2 cellular contexts compared by ENCODE assay signal in the genomic region with DNA sequence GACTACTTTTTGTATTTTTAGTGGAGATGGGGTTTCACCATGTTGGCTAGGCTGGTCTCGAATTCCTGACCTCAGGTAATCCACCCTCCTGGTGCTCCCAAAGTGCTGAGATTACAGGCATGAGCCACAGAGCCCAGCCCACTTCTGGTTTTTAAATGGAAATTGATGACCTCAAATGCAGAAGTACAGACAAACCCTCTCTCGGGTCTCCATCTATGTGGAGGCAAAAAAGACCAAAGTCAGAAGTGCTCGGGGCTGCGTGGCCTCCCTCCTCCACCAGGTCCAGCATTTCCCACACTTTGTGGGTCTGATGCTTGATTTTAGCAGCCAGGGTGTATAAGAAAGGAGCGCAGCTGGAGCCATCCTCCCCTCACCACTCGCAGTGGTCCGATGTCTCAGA.
TF ChIP-seq lines count a peak whose summit lies in the region.

No MANE protein-coding gene starts in this region.

TF ChIP-seq in A549, 52 proteins besides CTCF, POLR2A, EP300 and RAD21 (continued from another document):
- no peak for TF ChIP-seq NR3C1 (IDR thresholded peaks at IDR 0.05)
- TF ChIP-seq, protein P1, sequence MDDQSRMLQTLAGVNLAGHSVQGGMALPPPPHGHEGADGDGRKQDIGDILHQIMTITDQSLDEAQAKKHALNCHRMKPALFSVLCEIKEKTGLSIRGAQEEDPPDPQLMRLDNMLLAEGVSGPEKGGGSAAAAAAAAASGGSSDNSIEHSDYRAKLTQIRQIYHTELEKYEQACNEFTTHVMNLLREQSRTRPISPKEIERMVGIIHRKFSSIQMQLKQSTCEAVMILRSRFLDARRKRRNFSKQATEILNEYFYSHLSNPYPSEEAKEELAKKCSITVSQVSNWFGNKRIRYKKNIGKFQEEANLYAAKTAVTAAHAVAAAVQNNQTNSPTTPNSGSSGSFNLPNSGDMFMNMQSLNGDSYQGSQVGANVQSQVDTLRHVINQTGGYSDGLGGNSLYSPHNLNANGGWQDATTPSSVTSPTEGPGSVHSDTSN (IDR thresholded peaks at IDR 0.05): no peak
- TF ChIP-seq ZC3H11A (IDR thresholded peaks at IDR 0.05): no peak
- TF ChIP-seq HOXB5 (CRISPR knock-in tag; IDR thresholded peaks at IDR 0.05): no peak
- no peak for TF ChIP-seq PHF8 (IDR thresholded peaks at IDR 0.05; ENCODE audit: borderline replicate concordance, low read depth)
- TF ChIP-seq JUN (IDR thresholded peaks at IDR 0.05): no peak
- TF ChIP-seq FOSL2 (IDR thresholded peaks at IDR 0.05): no peak
- no peak for TF ChIP-seq FOSL2 (CRISPR knock-in tag; IDR thresholded peaks at IDR 0.05)

TF ChIP-seq in GM12878, 131 proteins besides CTCF, POLR2A, EP300 and RAD21:
- TF ChIP-seq, protein P2, sequence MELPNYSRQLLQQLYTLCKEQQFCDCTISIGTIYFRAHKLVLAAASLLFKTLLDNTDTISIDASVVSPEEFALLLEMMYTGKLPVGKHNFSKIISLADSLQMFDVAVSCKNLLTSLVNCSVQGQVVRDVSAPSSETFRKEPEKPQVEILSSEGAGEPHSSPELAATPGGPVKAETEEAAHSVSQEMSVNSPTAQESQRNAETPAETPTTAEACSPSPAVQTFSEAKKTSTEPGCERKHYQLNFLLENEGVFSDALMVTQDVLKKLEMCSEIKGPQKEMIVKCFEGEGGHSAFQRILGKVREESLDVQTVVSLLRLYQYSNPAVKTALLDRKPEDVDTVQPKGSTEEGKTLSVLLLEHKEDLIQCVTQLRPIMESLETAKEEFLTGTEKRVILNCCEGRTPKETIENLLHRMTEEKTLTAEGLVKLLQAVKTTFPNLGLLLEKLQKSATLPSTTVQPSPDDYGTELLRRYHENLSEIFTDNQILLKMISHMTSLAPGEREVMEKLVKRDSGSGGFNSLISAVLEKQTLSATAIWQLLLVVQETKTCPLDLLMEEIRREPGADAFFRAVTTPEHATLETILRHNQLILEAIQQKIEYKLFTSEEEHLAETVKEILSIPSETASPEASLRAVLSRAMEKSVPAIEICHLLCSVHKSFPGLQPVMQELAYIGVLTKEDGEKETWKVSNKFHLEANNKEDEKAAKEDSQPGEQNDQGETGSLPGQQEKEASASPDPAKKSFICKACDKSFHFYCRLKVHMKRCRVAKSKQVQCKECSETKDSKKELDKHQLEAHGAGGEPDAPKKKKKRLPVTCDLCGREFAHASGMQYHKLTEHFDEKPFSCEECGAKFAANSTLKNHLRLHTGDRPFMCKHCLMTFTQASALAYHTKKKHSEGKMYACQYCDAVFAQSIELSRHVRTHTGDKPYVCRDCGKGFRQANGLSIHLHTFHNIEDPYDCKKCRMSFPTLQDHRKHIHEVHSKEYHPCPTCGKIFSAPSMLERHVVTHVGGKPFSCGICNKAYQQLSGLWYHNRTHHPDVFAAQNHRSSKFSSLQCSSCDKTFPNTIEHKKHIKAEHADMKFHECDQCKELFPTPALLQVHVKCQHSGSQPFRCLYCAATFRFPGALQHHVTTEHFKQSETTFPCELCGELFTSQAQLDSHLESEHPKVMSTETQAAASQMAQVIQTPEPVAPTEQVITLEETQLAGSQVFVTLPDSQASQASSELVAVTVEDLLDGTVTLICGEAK (IDR thresholded peaks at IDR 0.05; ENCODE audit: borderline replicate concordance): no peak
- TF ChIP-seq, protein P3, sequence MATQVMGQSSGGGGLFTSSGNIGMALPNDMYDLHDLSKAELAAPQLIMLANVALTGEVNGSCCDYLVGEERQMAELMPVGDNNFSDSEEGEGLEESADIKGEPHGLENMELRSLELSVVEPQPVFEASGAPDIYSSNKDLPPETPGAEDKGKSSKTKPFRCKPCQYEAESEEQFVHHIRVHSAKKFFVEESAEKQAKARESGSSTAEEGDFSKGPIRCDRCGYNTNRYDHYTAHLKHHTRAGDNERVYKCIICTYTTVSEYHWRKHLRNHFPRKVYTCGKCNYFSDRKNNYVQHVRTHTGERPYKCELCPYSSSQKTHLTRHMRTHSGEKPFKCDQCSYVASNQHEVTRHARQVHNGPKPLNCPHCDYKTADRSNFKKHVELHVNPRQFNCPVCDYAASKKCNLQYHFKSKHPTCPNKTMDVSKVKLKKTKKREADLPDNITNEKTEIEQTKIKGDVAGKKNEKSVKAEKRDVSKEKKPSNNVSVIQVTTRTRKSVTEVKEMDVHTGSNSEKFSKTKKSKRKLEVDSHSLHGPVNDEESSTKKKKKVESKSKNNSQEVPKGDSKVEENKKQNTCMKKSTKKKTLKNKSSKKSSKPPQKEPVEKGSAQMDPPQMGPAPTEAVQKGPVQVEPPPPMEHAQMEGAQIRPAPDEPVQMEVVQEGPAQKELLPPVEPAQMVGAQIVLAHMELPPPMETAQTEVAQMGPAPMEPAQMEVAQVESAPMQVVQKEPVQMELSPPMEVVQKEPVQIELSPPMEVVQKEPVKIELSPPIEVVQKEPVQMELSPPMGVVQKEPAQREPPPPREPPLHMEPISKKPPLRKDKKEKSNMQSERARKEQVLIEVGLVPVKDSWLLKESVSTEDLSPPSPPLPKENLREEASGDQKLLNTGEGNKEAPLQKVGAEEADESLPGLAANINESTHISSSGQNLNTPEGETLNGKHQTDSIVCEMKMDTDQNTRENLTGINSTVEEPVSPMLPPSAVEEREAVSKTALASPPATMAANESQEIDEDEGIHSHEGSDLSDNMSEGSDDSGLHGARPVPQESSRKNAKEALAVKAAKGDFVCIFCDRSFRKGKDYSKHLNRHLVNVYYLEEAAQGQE (IDR thresholded peaks at IDR 0.05; ENCODE audit: low read depth, low read length): no peak
- TF ChIP-seq NBN (IDR thresholded peaks at IDR 0.05) (no peak), RCOR1 (conservative IDR thresholded peaks at IDR 0.05; ENCODE audit: low read depth, low read length) (no peak), BACH1 (IDR thresholded peaks at IDR 0.05; ENCODE audit: borderline replicate concordance) (no peak), RAD51 (IDR thresholded peaks at IDR 0.05) (no peak), LARP7 (IDR thresholded peaks at IDR 0.05) (no peak), KLF5 (IDR thresholded peaks at IDR 0.05; ENCODE audit: partially characterized antibody) (no peak), NFXL1 (IDR thresholded peaks at IDR 0.05; ENCODE audit: borderline replicate concordance) (no peak), NFIC (IDR thresholded peaks at IDR 0.05; ENCODE audit: low read depth, low read length) (no peak), JUNB (IDR thresholded peaks at IDR 0.05) (no peak), BHLHE40 (IDR thresholded peaks at IDR 0.05; ENCODE audit: borderline replicate concordance in 1 of 2, low read depth in 2 of 2, low read length in 1 of 2) (no peak), FOS (IDR thresholded peaks at IDR 0.05; ENCODE audit: borderline replicate concordance, extremely low read depth, insufficient read length) (no peak), BMI1 (IDR thresholded peaks at IDR 0.05; ENCODE audit: borderline replicate concordance) (no peak), TBL1XR1 (IDR thresholded peaks at IDR 0.05; ENCODE audit: low read depth, low read length) (no peak)
- TF ChIP-seq, protein P4, sequence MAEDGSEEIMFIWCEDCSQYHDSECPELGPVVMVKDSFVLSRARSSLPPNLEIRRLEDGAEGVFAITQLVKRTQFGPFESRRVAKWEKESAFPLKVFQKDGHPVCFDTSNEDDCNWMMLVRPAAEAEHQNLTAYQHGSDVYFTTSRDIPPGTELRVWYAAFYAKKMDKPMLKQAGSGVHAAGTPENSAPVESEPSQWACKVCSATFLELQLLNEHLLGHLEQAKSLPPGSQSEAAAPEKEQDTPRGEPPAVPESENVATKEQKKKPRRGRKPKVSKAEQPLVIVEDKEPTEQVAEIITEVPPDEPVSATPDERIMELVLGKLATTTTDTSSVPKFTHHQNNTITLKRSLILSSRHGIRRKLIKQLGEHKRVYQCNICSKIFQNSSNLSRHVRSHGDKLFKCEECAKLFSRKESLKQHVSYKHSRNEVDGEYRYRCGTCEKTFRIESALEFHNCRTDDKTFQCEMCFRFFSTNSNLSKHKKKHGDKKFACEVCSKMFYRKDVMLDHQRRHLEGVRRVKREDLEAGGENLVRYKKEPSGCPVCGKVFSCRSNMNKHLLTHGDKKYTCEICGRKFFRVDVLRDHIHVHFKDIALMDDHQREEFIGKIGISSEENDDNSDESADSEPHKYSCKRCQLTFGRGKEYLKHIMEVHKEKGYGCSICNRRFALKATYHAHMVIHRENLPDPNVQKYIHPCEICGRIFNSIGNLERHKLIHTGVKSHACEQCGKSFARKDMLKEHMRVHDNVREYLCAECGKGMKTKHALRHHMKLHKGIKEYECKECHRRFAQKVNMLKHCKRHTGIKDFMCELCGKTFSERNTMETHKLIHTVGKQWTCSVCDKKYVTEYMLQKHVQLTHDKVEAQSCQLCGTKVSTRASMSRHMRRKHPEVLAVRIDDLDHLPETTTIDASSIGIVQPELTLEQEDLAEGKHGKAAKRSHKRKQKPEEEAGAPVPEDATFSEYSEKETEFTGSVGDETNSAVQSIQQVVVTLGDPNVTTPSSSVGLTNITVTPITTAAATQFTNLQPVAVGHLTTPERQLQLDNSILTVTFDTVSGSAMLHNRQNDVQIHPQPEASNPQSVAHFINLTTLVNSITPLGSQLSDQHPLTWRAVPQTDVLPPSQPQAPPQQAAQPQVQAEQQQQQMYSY (CRISPR knock-in tag; IDR thresholded peaks at IDR 0.05): no peak
- TF ChIP-seq, protein P5, sequence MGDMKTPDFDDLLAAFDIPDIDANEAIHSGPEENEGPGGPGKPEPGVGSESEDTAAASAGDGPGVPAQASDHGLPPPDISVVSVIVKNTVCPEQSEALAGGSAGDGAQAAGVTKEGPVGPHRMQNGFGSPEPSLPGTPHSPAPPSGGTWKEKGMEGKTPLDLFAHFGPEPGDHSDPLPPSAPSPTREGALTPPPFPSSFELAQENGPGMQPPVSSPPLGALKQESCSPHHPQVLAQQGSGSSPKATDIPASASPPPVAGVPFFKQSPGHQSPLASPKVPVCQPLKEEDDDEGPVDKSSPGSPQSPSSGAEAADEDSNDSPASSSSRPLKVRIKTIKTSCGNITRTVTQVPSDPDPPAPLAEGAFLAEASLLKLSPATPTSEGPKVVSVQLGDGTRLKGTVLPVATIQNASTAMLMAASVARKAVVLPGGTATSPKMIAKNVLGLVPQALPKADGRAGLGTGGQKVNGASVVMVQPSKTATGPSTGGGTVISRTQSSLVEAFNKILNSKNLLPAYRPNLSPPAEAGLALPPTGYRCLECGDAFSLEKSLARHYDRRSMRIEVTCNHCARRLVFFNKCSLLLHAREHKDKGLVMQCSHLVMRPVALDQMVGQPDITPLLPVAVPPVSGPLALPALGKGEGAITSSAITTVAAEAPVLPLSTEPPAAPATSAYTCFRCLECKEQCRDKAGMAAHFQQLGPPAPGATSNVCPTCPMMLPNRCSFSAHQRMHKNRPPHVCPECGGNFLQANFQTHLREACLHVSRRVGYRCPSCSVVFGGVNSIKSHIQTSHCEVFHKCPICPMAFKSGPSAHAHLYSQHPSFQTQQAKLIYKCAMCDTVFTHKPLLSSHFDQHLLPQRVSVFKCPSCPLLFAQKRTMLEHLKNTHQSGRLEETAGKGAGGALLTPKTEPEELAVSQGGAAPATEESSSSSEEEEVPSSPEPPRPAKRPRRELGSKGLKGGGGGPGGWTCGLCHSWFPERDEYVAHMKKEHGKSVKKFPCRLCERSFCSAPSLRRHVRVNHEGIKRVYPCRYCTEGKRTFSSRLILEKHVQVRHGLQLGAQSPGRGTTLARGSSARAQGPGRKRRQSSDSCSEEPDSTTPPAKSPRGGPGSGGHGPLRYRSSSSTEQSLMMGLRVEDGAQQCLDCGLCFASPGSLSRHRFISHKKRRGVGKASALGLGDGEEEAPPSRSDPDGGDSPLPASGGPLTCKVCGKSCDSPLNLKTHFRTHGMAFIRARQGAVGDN (IDR thresholded peaks at IDR 0.05): no peak
- TF ChIP-seq, protein P6, sequence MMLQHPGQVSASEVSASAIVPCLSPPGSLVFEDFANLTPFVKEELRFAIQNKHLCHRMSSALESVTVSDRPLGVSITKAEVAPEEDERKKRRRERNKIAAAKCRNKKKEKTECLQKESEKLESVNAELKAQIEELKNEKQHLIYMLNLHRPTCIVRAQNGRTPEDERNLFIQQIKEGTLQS (IDR thresholded peaks at IDR 0.05; ENCODE audit: borderline replicate concordance, extremely low read depth, low read depth, low read length): no peak
- TF ChIP-seq, protein P7, sequence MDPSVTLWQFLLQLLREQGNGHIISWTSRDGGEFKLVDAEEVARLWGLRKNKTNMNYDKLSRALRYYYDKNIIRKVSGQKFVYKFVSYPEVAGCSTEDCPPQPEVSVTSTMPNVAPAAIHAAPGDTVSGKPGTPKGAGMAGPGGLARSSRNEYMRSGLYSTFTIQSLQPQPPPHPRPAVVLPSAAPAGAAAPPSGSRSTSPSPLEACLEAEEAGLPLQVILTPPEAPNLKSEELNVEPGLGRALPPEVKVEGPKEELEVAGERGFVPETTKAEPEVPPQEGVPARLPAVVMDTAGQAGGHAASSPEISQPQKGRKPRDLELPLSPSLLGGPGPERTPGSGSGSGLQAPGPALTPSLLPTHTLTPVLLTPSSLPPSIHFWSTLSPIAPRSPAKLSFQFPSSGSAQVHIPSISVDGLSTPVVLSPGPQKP (IDR thresholded peaks at IDR 0.05; ENCODE audit: low read depth, low read length): no peak
- TF ChIP-seq, protein P8, sequence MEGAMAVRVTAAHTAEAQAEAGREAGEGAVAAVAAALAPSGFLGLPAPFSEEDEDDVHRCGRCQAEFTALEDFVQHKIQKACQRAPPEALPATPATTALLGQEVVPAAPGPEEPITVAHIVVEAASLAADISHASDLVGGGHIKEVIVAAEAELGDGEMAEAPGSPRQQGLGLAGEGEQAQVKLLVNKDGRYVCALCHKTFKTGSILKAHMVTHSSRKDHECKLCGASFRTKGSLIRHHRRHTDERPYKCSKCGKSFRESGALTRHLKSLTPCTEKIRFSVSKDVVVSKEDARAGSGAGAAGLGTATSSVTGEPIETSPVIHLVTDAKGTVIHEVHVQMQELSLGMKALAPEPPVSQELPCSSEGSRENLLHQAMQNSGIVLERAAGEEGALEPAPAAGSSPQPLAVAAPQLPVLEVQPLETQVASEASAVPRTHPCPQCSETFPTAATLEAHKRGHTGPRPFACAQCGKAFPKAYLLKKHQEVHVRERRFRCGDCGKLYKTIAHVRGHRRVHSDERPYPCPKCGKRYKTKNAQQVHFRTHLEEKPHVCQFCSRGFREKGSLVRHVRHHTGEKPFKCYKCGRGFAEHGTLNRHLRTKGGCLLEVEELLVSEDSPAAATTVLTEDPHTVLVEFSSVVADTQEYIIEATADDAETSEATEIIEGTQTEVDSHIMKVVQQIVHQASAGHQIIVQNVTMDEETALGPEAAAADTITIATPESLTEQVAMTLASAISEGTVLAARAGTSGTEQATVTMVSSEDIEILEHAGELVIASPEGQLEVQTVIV (IDR thresholded peaks at IDR 0.05; ENCODE audit: borderline replicate concordance, partially characterized antibody): no peak
